29 cellular contexts compared by ENCODE assay signal in the genomic region with DNA sequence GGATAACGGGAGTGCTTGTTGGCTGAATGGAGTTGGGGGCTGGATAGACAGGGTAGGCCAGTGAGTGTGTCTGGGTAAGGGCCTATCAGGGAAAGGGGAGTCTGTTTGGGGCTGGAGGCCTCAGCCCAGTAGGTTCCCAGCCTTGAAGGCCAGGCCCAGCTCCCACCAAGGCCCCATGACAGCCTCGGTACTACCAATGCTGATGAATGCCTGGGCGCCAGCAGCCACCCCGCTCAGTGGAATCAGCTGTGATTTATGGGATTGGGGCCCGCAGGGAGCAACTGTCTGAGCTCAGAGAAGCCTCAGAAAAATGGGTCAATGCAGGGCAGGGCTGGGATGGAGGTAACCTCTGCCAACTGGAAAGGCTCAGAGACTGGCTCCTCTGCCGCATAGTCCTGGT.
"Had no signal": no experiment of that assay in that cellular context is flagged by ENCODE, and none has a peak within 500 bp of the region (broad histone marks: within the 10 kb centered on the region; RNA-seq: fewer than 3 reads in every experiment).

No MANE protein-coding gene starts in this region.

- H3K27me3 ChIP-seq: adrenal gland, body of pancreas, brain microvascular endothelial cell had no signal

- H3K9me3 ChIP-seq: adrenal gland, body of pancreas, breast epithelium had no signal

- DNase-seq: activated B cell treated with CpG ODN at 0.5 μM for 24 hours; activated CD4-positive, alpha-beta memory T cell treated with anti-CD3 and anti-CD28 coated beads for 36 hours; activated CD4-positive, alpha-beta T cell treated with anti-CD3 and anti-CD28 coated beads for 4 hours; activated CD4-positive, alpha-beta T cell treated with anti-CD3 and anti-CD28 coated beads, Interleukin-2, amount 10 ng/mL, durations not matched to agents 24 days and 14 days; activated CD4-positive, alpha-beta T cell treated with anti-CD3 and anti-CD28 coated beads, Interleukin-2, amount 50 U/mL, for 1 hour; activated CD4-positive, alpha-beta T cell treated with anti-CD3 and anti-CD28 coated beads, Interleukin-2, amount 50 U/mL, for 4 hours; activated CD4-positive, CD25-positive, alpha-beta regulatory T cell treated with anti-CD3 and anti-CD28 coated beads, Interleukin-2, amount 50 U/mL, for 72 hours; activated CD8-positive, alpha-beta memory T cell treated with anti-CD3 and anti-CD28 coated beads, Interleukin-2, amount 50 U/mL, for 4 hours; activated CD8-positive, alpha-beta T cell treated with anti-CD3 and anti-CD28 coated beads for 36 hours; activated effector memory CD4-positive, alpha-beta T cell treated with Interleukin-2 at 50 U/mL for 16 hours; activated gamma-delta T cell treated with Interleukin-2 at 50 U/mL for 16 hours; activated naive CD4-positive, alpha-beta T cell; activated naive CD4-positive, alpha-beta T cell treated with anti-CD3 and anti-CD28 coated beads for 36 hours; activated naive CD4-positive, alpha-beta T cell treated with anti-CD3 and anti-CD28 coated beads, Interleukin-2, amount 50 U/mL, for 16 hours; activated naive CD8-positive, alpha-beta T cell treated with anti-CD3 and anti-CD28 coated beads for 36 hours; activated T-cell treated with anti-CD3 and anti-CD28 coated beads, Interleukin-2, amount 50 U/mL, for 24 hours; activated T-cell treated with anti-CD3 and anti-CD28 coated beads, Interleukin-2, amount 50 U/mL, for 48 hours; adrenal gland; amniotic stem cell; body of pancreas; brain microvascular endothelial cell; central memory CD4-positive, alpha-beta T cell; T-helper 1 cell; T-helper 2 cell; T-helper 9 cell had no signal

- H3K4me1 ChIP-seq: adrenal gland, body of pancreas, breast epithelium had no signal

- FAIRE-seq: astrocyte, TTC549 had no signal

- H3K27ac ChIP-seq: adrenal gland, body of pancreas, brain microvascular endothelial cell, breast epithelium, VCaP had no signal

- H3K36me3 ChIP-seq: adrenal gland, brain microvascular endothelial cell, breast epithelium had no signal

- H3K4me3 ChIP-seq: adrenal gland, body of pancreas, breast epithelium had no signal
